ENCODE assay signal across 9 cellular contexts in the genomic region with DNA sequence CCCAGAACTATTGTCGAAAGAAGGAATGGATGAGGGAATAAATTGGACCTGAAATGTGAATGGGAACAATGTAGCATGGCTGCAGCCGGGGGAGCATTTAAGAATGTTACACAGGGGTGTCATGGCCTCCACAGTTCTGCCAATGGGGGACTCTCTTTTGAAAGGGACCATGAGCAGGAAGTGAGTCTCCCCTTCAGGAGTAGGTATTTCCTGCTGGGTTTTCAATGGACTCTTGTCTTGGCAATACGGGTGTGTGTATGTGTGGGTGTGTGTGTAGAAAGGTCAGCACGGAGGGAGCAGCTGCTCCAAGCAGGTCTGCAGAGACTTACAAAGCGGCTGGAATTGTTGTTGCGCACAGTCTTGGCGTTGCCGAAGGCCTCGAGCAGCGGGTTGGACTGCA. TPM values are rescaled to one million over a fixed set of nuclear protein-coding genes. Genes with fewer than 3 reads are reported as not detected.
DNase-seq lines count a peak whose midpoint lies in the region; ATAC-seq and TF ChIP-seq lines count a peak whose summit lies in the region.
"Had no signal": no experiment of that assay in that cellular context is flagged by ENCODE, and none has a peak within 500 bp of the region (broad histone marks: within the 10 kb centered on the region; RNA-seq: fewer than 3 reads in every experiment).

No MANE protein-coding gene starts in this region.

- TF ChIP-seq CTCF in BE2C (IDR thresholded peaks at IDR 0.05; ENCODE audit: low read depth, low read length) (no peak), H9 (conservative IDR thresholded peaks at IDR 0.05) (no peak), foreskin keratinocyte (conservative IDR thresholded peaks at IDR 0.05) (no peak), glutamatergic neuron (IDR thresholded peaks at IDR 0.05; ENCODE audit: partially characterized antibody, unreplicated experiment) (no peak)

- H3K4ac ChIP-seq in H9 (ENCODE audit: low read depth, low read length) = no peak overlapping the region

- H3K4me3 ChIP-seq in BE2C (ENCODE audit: low read depth, low read length) (0 out of 2 replicates have a peak overlapping the region, but pooled peaks have one; percentile 16), SK-N-MC (no peak overlapping the region)

- no peaks in the 10 kb centered on the region for H3K79me2 ChIP-seq in H9 (ENCODE audit: insufficient read depth, low read length)

- peak overlapping the region in 1 of 2 experiments; percentile 16; a peak in 1 of 5 replicates for H3K4me3 Mint-ChIP-seq in H9
- no peak overlapping the region for H3K4me3 Mint-ChIP-seq in glutamatergic neuron (ENCODE audit: unreplicated experiment)

- no peaks in the 10 kb centered on the region for H3K27me3 ChIP-seq in BE2C
- H3K27me3 ChIP-seq in H9 (ENCODE audit: insufficient read depth, low read length) = no peaks in the 10 kb centered on the region
- no peaks in the 10 kb centered on the region for H3K27me3 ChIP-seq in foreskin keratinocyte

- H3K27ac ChIP-seq in H9 (ENCODE audit: insufficient read length, low read depth, low read length) (no peak overlapping the region), SK-N-MC (no peak overlapping the region), foreskin keratinocyte (no peak overlapping the region)

- H3K27ac Mint-ChIP-seq in H9 (no peak overlapping the region; a peak in 1 of 7 replicates), glutamatergic neuron (ENCODE audit: unreplicated experiment) (no peak overlapping the region)

- no peak overlapping the region for H2BK120ac ChIP-seq in H9 (ENCODE audit: low read depth, low read length, poor library complexity, severe bottlenecking)

- no peak overlapping the region for H4K91ac ChIP-seq in H9 (ENCODE audit: insufficient read length, low read depth, low read length)

- no peak overlapping the region for H3K23ac ChIP-seq in H9 (ENCODE audit: insufficient read length, low read depth, low read length)

- H3K23me2 ChIP-seq in H9 (ENCODE audit: insufficient read length, low read depth, low read length, poor library complexity, severe bottlenecking) = no peaks in the 10 kb centered on the region

- H3K4me1 Mint-ChIP-seq in H9 = peaks cover 4 to 12% of the 10 kb centered on the region in 2 experiments
- no peaks in the 10 kb centered on the region for H3K4me1 Mint-ChIP-seq in glutamatergic neuron (ENCODE audit: low read depth, unreplicated experiment)

- peaks cover 4 to 5% (median 4%) of the 10 kb centered on the region in 3 experiments; a peak in 6 of 7 replicates for H3K36me3 Mint-ChIP-seq in H9 (ENCODE audit: insufficient read depth in 1 of 3, low read depth in 3 of 3)
- no peaks in the 10 kb centered on the region for H3K36me3 Mint-ChIP-seq in glutamatergic neuron (ENCODE audit: unreplicated experiment)

- no peak overlapping the region for H2AFZ ChIP-seq in H9 (ENCODE audit: low read length)

- H3K4me2 ChIP-seq in H9 (ENCODE audit: insufficient read depth, insufficient read length, low read length) = no peak overlapping the region

- H4K8ac ChIP-seq in H9 (replicated peaks; ENCODE audit: insufficient read length, low read depth, low read length) = no peak overlapping the region

- no peaks in the 10 kb centered on the region for H3K36me3 ChIP-seq in BE2C
- no peaks in the 10 kb centered on the region for H3K36me3 ChIP-seq in SK-N-MC (ENCODE audit: insufficient read depth, low read length)

- H4K20me1 ChIP-seq in H9 (ENCODE audit: control insufficient read depth, insufficient read depth, insufficient read length) = no peaks in the 10 kb centered on the region

- H3K4me1 ChIP-seq in BE2C (no peaks in the 10 kb centered on the region), H9 (ENCODE audit: insufficient read depth, low read length) (no peaks in the 10 kb centered on the region), foreskin keratinocyte (no peaks in the 10 kb centered on the region)

- no peak overlapping the region for H4K5ac ChIP-seq in H9 (ENCODE audit: insufficient read length, low read depth, low read length)

- no peak overlapping the region for H3K56ac ChIP-seq in H9 (ENCODE audit: insufficient read length, low read depth, low read length)

- H2BK20ac ChIP-seq in H9 (ENCODE audit: low read depth, low read length, poor library complexity, severe bottlenecking) = no peak overlapping the region

- ATAC-seq in foreskin keratinocyte = peak; percentile 41
- no peak for ATAC-seq in HG03159 (IDR thresholded peaks at IDR 0.05; ENCODE audit: unreplicated experiment)
- ATAC-seq in HG02852 (IDR thresholded peaks at IDR 0.05; ENCODE audit: unreplicated experiment) = no peak

- no peak overlapping the region for H2AK5ac ChIP-seq in H9 (ENCODE audit: insufficient read length, low read length)

- no peak overlapping the region for H2BK5ac ChIP-seq in H9 (ENCODE audit: insufficient read length, low read length)

- DNase-seq in BE2C (peak; percentile 34), H9 (peak; percentile 58), SK-N-MC (ENCODE audit: low read depth, low spot score) (peak; percentile 56), foreskin keratinocyte (peak; percentile 22), HuH-7.5 (ENCODE audit: low spot score) (no peak), glutamatergic neuron (no peak)
- DNase-seq: aorta had no signal

- H3K9me3 ChIP-seq in BE2C (no peaks in the 10 kb centered on the region), H9 (ENCODE audit: control insufficient read depth, low read depth, low read length) (no peaks in the 10 kb centered on the region), SK-N-MC (ENCODE audit: low read depth, low read length) (no peaks in the 10 kb centered on the region)

- no peak overlapping the region for H3K14ac ChIP-seq in H9 (ENCODE audit: insufficient read depth, low read length)

- H3K9me3 Mint-ChIP-seq in H9 (no peaks in the 10 kb centered on the region), glutamatergic neuron (ENCODE audit: unreplicated experiment) (peaks cover 3% of the 10 kb centered on the region)

- H3K9ac ChIP-seq in H9 (ENCODE audit: extremely low read depth, insufficient read length, low read length) = no peak overlapping the region
- H3K9ac ChIP-seq in SK-N-MC (ENCODE audit: insufficient read length) = no peak overlapping the region

- H3K79me1 ChIP-seq in H9 (ENCODE audit: insufficient read depth, low read depth, low read length, poor library complexity, severe bottlenecking) = no peaks in the 10 kb centered on the region

- no peak overlapping the region for H3T11ph ChIP-seq in H9 (ENCODE audit: low read length)

- peaks cover 19% of the 10 kb centered on the region for H3K27me3 Mint-ChIP-seq in H9 (ENCODE audit: low read depth)
- H3K27me3 Mint-ChIP-seq in glutamatergic neuron (ENCODE audit: unreplicated experiment) = peaks cover 3% of the 10 kb centered on the region

- no CpG with 5 or more reads among the region's 10 CpGs for WGBS in H9 (ENCODE audit: extremely low coverage, insufficient read length, low lambda C conversion rate)

- no peak overlapping the region for H3K18ac ChIP-seq in H9 (ENCODE audit: insufficient read length, low read depth, low read length)

- no peak overlapping the region for H2BK12ac ChIP-seq in H9 (ENCODE audit: insufficient read length, low read depth, low read length)

- H2BK15ac ChIP-seq in H9 (ENCODE audit: low read depth, low read length) = no peak overlapping the region

RNA-seq across cellular contexts. Expression of gene MYO1F, which starts 24.4 kb away (rescaled TPM):
- polyA plus RNA-seq in BE2C (2012; ENCODE audit: insufficient read depth, insufficient read length, low read depth) = not detected
- total RNA-seq in H9 (2021) = 1.0 and 1.2 TPM in 2 replicates
- 0.07 and 0.11 TPM in 2 replicates for total RNA-seq in foreskin keratinocyte
- polyA plus RNA-seq in foreskin keratinocyte = 0.10 and 0.17 TPM in 2 replicates
- 0.10 TPM for total RNA-seq in glutamatergic neuron (ENCODE audit: unreplicated experiment)

RNA-seq across cellular contexts. Expression of gene ZNF414, which starts 38.8 kb away (rescaled TPM):
- 46.8 TPM for polyA plus RNA-seq in BE2C (2012; ENCODE audit: insufficient read depth, insufficient read length, low read depth)
- total RNA-seq in H9 (2021) (29.3 and 38.1 TPM in 2 replicates), foreskin keratinocyte (5.7 and 6.0 TPM in 2 replicates), glutamatergic neuron (ENCODE audit: unreplicated experiment) (27.2 TPM)
- 14.0 and 15.7 TPM in 2 replicates for polyA plus RNA-seq in foreskin keratinocyte

RNA-seq across cellular contexts. Expression of gene PRAM1, which starts 50.4 kb away (rescaled TPM):
- polyA plus RNA-seq in BE2C (2012; ENCODE audit: insufficient read depth, insufficient read length, low read depth) = not detected
- total RNA-seq in H9 (2021) = 0.44 TPM in 2 replicates
- not detected in 2 replicates for total RNA-seq in foreskin keratinocyte
- polyA plus RNA-seq in foreskin keratinocyte = not detected in 2 replicates
- total RNA-seq in glutamatergic neuron (ENCODE audit: unreplicated experiment) = 0.49 TPM

RNA-seq across cellular contexts. Expression of gene ADAMTS10, which starts 57.7 kb away (rescaled TPM):
- 1.4 TPM for polyA plus RNA-seq in BE2C (2012; ENCODE audit: insufficient read depth, insufficient read length, low read depth)
- total RNA-seq in H9 (2021) (25.6 and 26.5 TPM in 2 replicates), foreskin keratinocyte (not detected in 2 replicates), glutamatergic neuron (ENCODE audit: unreplicated experiment) (87.6 TPM)
- polyA plus RNA-seq in foreskin keratinocyte = not detected in 2 replicates

Comparison
In these comparisons a context has a peak if more than half of its experiments do, and no peak if none do; other contexts are left out.
1. DNase-seq: peak in BE2C (single experiment), H9 (single experiment), SK-N-MC (single experiment) and foreskin keratinocyte (2 of 2); none in HuH-7.5 (single experiment) and glutamatergic neuron (single experiment).